Comparison of ENCODE assay signal across 10 cellular contexts in the genomic region with DNA sequence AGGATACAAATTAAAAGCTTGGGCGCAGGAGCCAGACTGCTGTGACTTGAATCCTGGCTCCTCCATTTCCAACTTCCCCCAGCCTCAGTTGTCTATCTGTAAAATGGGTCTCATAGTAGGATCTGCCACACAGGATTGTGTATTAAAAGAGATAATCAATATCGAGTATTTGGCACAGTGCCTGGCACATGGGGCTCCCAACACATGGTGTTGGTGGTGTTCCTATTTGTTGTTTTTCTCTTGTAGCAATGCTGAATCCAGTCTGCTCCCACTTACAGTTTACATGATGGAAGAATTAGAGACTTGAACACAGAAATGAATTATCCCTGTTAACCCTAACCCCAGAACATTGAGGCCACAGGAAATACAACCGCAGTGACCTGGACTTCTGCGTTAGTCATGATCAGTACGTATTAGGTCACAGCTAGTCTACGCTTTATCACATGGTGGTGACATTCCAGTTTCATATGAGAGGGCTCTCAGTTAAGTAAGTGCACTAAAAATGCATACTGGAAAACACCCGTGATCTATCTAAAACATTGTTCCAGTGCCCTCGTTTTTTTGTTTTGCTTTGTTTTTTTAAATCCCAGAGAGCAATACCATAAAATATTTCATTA.
DNase-seq lines count a peak whose midpoint lies in the region; ATAC-seq and TF ChIP-seq lines count a peak whose summit lies in the region.
"Had no signal": no experiment of that assay in that cellular context is flagged by ENCODE, and none has a peak within 500 bp of the region (broad histone marks: within the 10 kb centered on the region; RNA-seq: fewer than 3 reads in every experiment).

No MANE protein-coding gene starts in this region.

- intact Hi-C loops in lower leg skin (cut with DNase I; ENCODE audit: low total_unique reads): no loop called here

- 44 to 51% methylated on average over 8 of the region's 8 CpGs for WGBS in lower leg skin, 2 donors

- no peak for TF ChIP-seq POLR2A in lower leg skin (IDR thresholded peaks at IDR 0.05)

- H3K4me3 ChIP-seq in fibroblast of villous mesenchyme (ENCODE audit: low read depth, low read length) (no peak overlapping the region), lower leg skin (ENCODE audit: low read depth, poor library complexity, severe bottlenecking) (no peak overlapping the region)
- H3K4me3 ChIP-seq: pancreas had no signal

- peak overlapping the region; percentile 37; the same call in 1 of the 2 replicates for H3K27ac ChIP-seq in VCaP

- DNase-seq in HCEC 1CT (peak; percentile 96), fibroblast of villous mesenchyme (ENCODE audit: low read depth) (peak; percentile 99), Ammon's horn (ENCODE audit: low spot score) (no peak), lower leg skin (ENCODE audit: low spot score in 2 of 2) (no peak)
- peak; percentile 23 for DNase-seq in stimulated activated CD8-positive, alpha-beta memory T cell treated with anti-CD3 and anti-CD28 coated beads, Interleukin-4, amount 100 ng/mL, for 48 hours
- DNase-seq: NCI-H1436 treated with DMSO at 0.1 percent for 48 hours, pancreas had no signal

- TF ChIP-seq CTCF in VCaP (conservative IDR thresholded peaks at IDR 0.05) (no peak), fibroblast of villous mesenchyme (IDR thresholded peaks at IDR 0.05; ENCODE audit: insufficient read depth, low read depth, low read length) (no peak), lower leg skin (IDR thresholded peaks at IDR 0.05) (no peak)

- no peak for ATAC-seq in HG03521 (IDR thresholded peaks at IDR 0.05; ENCODE audit: unreplicated experiment)
- ATAC-seq in GM21360 (IDR thresholded peaks at IDR 0.05; ENCODE audit: unreplicated experiment): no peak

Comparison
In these comparisons a context has a peak if more than half of its experiments do, and no peak if none do; other contexts are left out.
1. DNase-seq: peak in HCEC 1CT (single experiment), fibroblast of villous mesenchyme (single experiment) and stimulated activated CD8-positive, alpha-beta memory T cell treated with anti-CD3 and anti-CD28 coated beads, Interleukin-4, amount 100 ng/mL, for 48 hours (single experiment); none in Ammon's horn (single experiment) and lower leg skin (0 of 2).